In the genomic region with DNA sequence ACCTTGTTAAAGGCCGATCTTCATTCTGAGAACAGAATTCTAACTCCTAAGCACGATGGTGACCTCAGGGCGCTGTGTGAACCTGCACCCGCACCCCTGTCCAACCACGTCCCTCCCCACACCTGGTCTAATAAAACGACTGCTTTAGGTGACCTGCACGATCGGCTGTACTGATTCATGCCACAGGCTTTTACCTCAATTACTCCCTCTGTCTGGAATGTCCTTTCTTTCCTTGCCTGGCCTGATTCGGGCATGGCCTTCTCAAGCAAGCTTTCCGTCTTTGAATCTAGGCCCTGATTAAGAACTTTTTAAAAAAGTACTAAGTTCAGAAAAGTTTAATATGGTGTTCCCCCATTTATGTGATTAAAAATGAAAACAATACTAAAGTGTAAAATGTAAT, we compare ENCODE assay signal across 8 cellular contexts. TPM values are rescaled to one million over a fixed set of nuclear protein-coding genes. Genes with fewer than 3 reads are reported as not detected.
DNase-seq lines count a peak whose midpoint lies in the region; ATAC-seq and TF ChIP-seq lines count a peak whose summit lies in the region.

No MANE protein-coding gene starts in this region.

- no peaks in the 10 kb centered on the region for H3K9me3 ChIP-seq in DND-41 (ENCODE audit: insufficient read depth, low read length, severe bottlenecking)
- H3K9me3 ChIP-seq in mucosa of rectum (ENCODE audit: control insufficient read depth in 2 of 2, low read length in 2 of 2) = no peaks in the 10 kb centered on the region

- TF ChIP-seq CTCF in DND-41 (IDR thresholded peaks at IDR 0.05; ENCODE audit: borderline replicate concordance, extremely low read depth, low read length, poor library complexity, severe bottlenecking) = no peak

- H3K4me1 ChIP-seq in DND-41 (ENCODE audit: insufficient read depth, low read length) (peaks cover 35% of the 10 kb centered on the region), mucosa of rectum (ENCODE audit: control insufficient read depth in 2 of 2, insufficient read depth in 2 of 2, low read length in 2 of 2) (peaks cover 4 to 15% of the 10 kb centered on the region in 2 donors)

- DNase-seq in DND-41 (no peak), NCI-H69 (lab: John Stamatoyannopoulos, UW) (peak; percentile 1), dermis blood vessel endothelial cell (peak; percentile 30), NCI-H1436 (lab: John Stamatoyannopoulos, UW) (no peak), middle frontal gyrus (ENCODE audit: extremely low spot score, low spot score) (no peak)

- peaks cover 28% of the 10 kb centered on the region; the same call in 1 of the 2 replicates for H4K20me1 ChIP-seq in DND-41 (ENCODE audit: insufficient read depth, low read length)

- peak overlapping the region; percentile 89 for H3K4me2 ChIP-seq in DND-41 (ENCODE audit: insufficient read depth, low read length)

- peak overlapping the region; percentile 90 for H3K9ac ChIP-seq in DND-41 (ENCODE audit: low read depth, low read length)
- peak overlapping the region; percentile 90 to 97 for H3K9ac ChIP-seq in mucosa of rectum (ENCODE audit: low read depth in 1 of 2, low read length in 2 of 2)

- H2AFZ ChIP-seq in DND-41 (ENCODE audit: low read depth, low read length) = peak overlapping the region; percentile 89

- H3K27ac ChIP-seq in DND-41 (ENCODE audit: low read length) (peak overlapping the region; percentile 92), mucosa of rectum (ENCODE audit: low read depth in 2 of 2, low read length in 2 of 2) (peak overlapping the region; percentile 80 to 92)

- H3K36me3 ChIP-seq in DND-41 (ENCODE audit: insufficient read depth, low read length) (peaks cover 6% of the 10 kb centered on the region; the same call in 1 of the 2 replicates), mucosa of rectum (ENCODE audit: control insufficient read depth in 2 of 2, insufficient read depth in 2 of 2, low read length in 2 of 2) (no peaks in the 10 kb centered on the region)

- H3K4me3 ChIP-seq in DND-41 (ENCODE audit: low read depth in 1 of 2, low read length in 2 of 2) (peak overlapping the region; percentile 93 to 94), mucosa of rectum (ENCODE audit: low read length in 2 of 2) (peak overlapping the region; percentile 78 to 94)

- H3K27me3 ChIP-seq in DND-41 (ENCODE audit: insufficient read depth, low read length, poor library complexity) = no peaks in the 10 kb centered on the region
- no peaks in the 10 kb centered on the region for H3K27me3 ChIP-seq in mucosa of rectum (ENCODE audit: control insufficient read depth in 2 of 2, insufficient read depth in 2 of 2, low read length in 2 of 2)

- peaks cover 51% of the 10 kb centered on the region for H3K79me2 ChIP-seq in DND-41 (ENCODE audit: insufficient read depth, low read length)

- ATAC-seq in DND-41 (ENCODE audit: insufficient read depth, low read depth) = no peak
- no peak for ATAC-seq in HG02798 (IDR thresholded peaks at IDR 0.05; ENCODE audit: poor library complexity, unreplicated experiment)
- ATAC-seq in GM21529 (IDR thresholded peaks at IDR 0.05; ENCODE audit: unreplicated experiment) = no peak

RNA-seq across cellular contexts. Expression of gene U2SURP, which starts 0.8 kb away (rescaled TPM):
- 52.8 and 57.8 TPM in 2 replicates for total RNA-seq in dermis blood vessel endothelial cell

RNA-seq across cellular contexts. Expression of gene PAQR9, which starts 37.1 kb away (rescaled TPM):
- total RNA-seq in dermis blood vessel endothelial cell = not detected in 2 replicates

Comparison
In these comparisons a context has a peak if more than half of its experiments do, and no peak if none do; other contexts are left out.
1. DNase-seq: peak in NCI-H69 (single experiment) and dermis blood vessel endothelial cell (single experiment); none in DND-41 (single experiment), NCI-H1436 (single experiment) and middle frontal gyrus (single experiment).